12 cellular contexts compared by ENCODE assay signal in the genomic region with DNA sequence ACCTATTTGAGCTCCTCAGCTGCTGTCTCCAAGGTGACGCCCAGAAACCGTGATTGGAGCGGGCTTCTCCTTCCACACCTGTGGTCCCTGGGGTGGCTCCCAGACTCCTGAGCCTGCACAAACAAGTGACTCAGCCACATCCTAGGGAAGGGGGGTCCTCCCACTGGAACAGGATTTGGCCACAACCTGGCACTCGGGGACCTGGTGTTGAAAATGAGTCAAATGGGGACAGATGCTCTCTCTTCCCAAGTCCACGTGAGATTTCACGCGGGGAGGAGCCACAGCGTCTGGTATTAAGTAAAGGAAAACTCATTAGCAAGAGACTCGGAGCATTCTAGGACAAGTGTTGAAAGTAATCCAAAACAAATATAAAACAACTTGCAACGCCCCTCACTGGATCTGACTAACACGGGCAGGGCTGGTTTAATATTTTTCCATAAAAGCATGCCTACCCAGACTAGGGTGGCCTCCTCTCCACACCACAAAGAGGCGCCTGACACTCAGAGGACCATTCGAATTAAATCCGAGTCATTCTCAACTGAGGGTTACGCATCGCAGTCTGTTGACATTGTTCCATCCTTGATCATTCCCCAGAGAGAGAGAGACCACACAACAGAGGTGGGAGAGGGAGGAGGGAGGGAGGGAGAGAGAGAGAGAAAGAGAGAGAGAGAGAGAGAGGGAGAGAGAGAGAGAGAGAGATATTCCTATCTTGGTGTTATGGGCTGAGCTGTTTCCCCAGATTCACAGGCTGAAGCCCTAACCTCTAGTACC.
DNase-seq lines count a peak whose midpoint lies in the region; ATAC-seq and TF ChIP-seq lines count a peak whose summit lies in the region.
"Had no signal": no experiment of that assay in that cellular context is flagged by ENCODE, and none has a peak within 500 bp of the region (broad histone marks: within the 10 kb centered on the region; RNA-seq: fewer than 3 reads in every experiment).

No MANE protein-coding gene starts in this region.

- H3K4me1 ChIP-seq in body of pancreas (peaks cover 24% of the 10 kb centered on the region), left lung (peaks cover 6 to 68% of the 10 kb centered on the region in 2 donors), vagina (peaks cover 47% of the 10 kb centered on the region)

- no peaks in the 10 kb centered on the region for H3K36me3 ChIP-seq in body of pancreas (replicated peaks in 1 of 2; ENCODE audit: insufficient read depth in 1 of 2, low read depth in 2 of 2)
- H3K36me3 ChIP-seq in left lung: no peaks in the 10 kb centered on the region
- H3K36me3 ChIP-seq in vagina: no peaks in the 10 kb centered on the region

- H3K27ac ChIP-seq in body of pancreas (peak overlapping the region; percentile 23 to 49 (median 40)), left lung (peak overlapping the region; percentile 55 to 80), vagina (peak overlapping the region; percentile 76)
- H3K27ac ChIP-seq: HL-60 had no signal

- H3K4me3 ChIP-seq in body of pancreas (no peak overlapping the region), left lung (no peak overlapping the region), vagina (no peak overlapping the region)

- H3K9me3 ChIP-seq in body of pancreas (no peaks in the 10 kb centered on the region), left lung (no peaks in the 10 kb centered on the region), vagina (no peaks in the 10 kb centered on the region)

- ATAC-seq in body of pancreas (peak; percentile 70), left lung (peak; percentile 73), GM19351 (IDR thresholded peaks at IDR 0.05; ENCODE audit: unreplicated experiment) (no peak), HG03460 (IDR thresholded peaks at IDR 0.05; ENCODE audit: unreplicated experiment) (no peak), HG03139 (IDR thresholded peaks at IDR 0.05; ENCODE audit: unreplicated experiment) (no peak)

- peak in 3 of 7 experiments; percentile 13 to 29 (median 18) for TF ChIP-seq CTCF in body of pancreas (IDR thresholded peaks at IDR 0.05)
- no peak for TF ChIP-seq CTCF in left lung (IDR thresholded peaks at IDR 0.05)
- no peak for TF ChIP-seq CTCF in vagina (IDR thresholded peaks at IDR 0.05)

- TF ChIP-seq POLR2A in body of pancreas (IDR thresholded peaks at IDR 0.05) (no peak), vagina (IDR thresholded peaks at IDR 0.05) (no peak)

- H3K27me3 ChIP-seq in body of pancreas: no peaks in the 10 kb centered on the region
- no peaks in the 10 kb centered on the region for H3K27me3 ChIP-seq in left lung
- H3K27me3 ChIP-seq in vagina: no peaks in the 10 kb centered on the region

- WGBS in body of pancreas, 2 donors: 20 to 23% methylated on average over 15 to 16 of the region's 16 CpGs

- intact Hi-C loops in body of pancreas (cut with DNase I): no loop called here
- intact Hi-C loops in left lung (cut with DNase I): no loop called here
- intact Hi-C loops in vagina (cut with DNase I): loop anchor here (10.0 kb wide), 2 partner anchors 53 to 77 kb away; a partner anchor contains a TSS

- DNase-seq in NCI-H345 (lab: John Stamatoyannopoulos, UW) (peak; percentile 8), NCI-H345 treated with DMSO at 0.1 percent for 48 hours (lab: John Stamatoyannopoulos, UW; ENCODE audit: unreplicated experiment) (no peak), body of pancreas (peak; percentile 48 to 95 (median 71)), left lung (peak; percentile 72 to 77), vagina (ENCODE audit: extremely low spot score in 2 of 2) (no peak)
- DNase-seq: activated naive CD4-positive, alpha-beta T cell treated with Interleukin-2 at 50 U/mL for 16 hours; CD4-positive, alpha-beta T cell; stimulated activated CD4-positive, alpha-beta T cell treated with anti-CD3 and anti-CD28 coated beads, Interleukin-4, amount 100 ng/mL, for 4 hours had no signal

Comparison
In these comparisons a context has a peak if more than half of its experiments do, and no peak if none do; other contexts are left out.
1. DNase-seq: peak in NCI-H345 (single experiment), body of pancreas (4 of 4) and left lung (2 of 2); none in NCI-H345 treated with DMSO at 0.1 percent for 48 hours (single experiment) and vagina (0 of 2).
2. ATAC-seq: peak in body of pancreas (single experiment) and left lung (single experiment); none in GM19351 (single experiment), HG03460 (single experiment) and HG03139 (single experiment).
3. Peak in every context shown above with its lines, with median percentiles within 50 percentile points of each other: H3K27ac ChIP-seq.